Comparison of ENCODE assay signal across 9 cellular contexts in the genomic region with DNA sequence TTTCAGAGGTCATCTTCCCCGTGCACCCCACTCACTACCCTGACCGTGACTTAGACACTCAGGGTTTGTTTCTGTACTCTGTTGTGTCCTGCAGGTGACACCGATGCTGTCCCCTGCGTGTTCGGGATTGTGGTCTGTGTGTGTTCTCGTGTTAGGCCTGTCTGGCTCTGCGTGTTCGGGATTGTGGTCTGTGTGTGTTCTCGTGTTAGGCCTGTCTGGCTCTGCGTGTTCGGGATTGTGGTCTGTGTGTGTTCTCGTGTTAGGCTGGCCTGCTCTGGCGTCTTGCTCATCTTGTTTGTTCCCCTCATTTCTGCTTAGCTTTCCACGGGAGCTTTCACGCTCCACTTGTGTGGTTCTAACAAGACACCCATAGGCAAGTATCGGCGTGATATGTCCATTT. TPM values are rescaled to one million over a fixed set of nuclear protein-coding genes. Genes with fewer than 3 reads are reported as not detected.
"Had no signal": no experiment of that assay in that cellular context is flagged by ENCODE, and none has a peak within 500 bp of the region (broad histone marks: within the 10 kb centered on the region; RNA-seq: fewer than 3 reads in every experiment).

No MANE protein-coding gene starts in this region.

RNA-seq across cellular contexts. Expression of gene HGFAC, which starts 30.6 kb away (rescaled TPM):
- total RNA-seq: activated B cell treated with CpG ODN at 0.5 μM for 24 hours; activated CD4-positive, alpha-beta memory T cell treated with anti-CD3 and anti-CD28 coated beads for 36 hours; activated naive CD8-positive, alpha-beta T cell treated with anti-CD3 and anti-CD28 coated beads for 36 hours; activated T-helper 1 cell treated with anti-CD3 and anti-CD28 coated beads, Interleukin-12 subunit alpha, Interleukin-12 subunit beta, Interleukin-2, Interleukin-4 antibody, amounts not matched to agents 30 ng/mL and 10 ng/mL and 1 ng/mL, durations not matched to agents 14 hours and 24 hours and 36 hours; M059J; Peyer's patch; T-helper 1 cell treated with Interleukin-12 subunit alpha and Interleukin-12 subunit beta and Interleukin-4 antibody, amounts not matched to agents 30 ng/mL and 1 ng/mL, for 36 hours; T-helper 2 cell treated with Interferon-gamma antibody and Interleukin-4, amounts not matched to agents 100 ng/mL and 5 ng/mL, for 36 hours had no signal

RNA-seq across cellular contexts. Expression of gene DOK7, which starts 51.9 kb away (rescaled TPM):
- total RNA-seq: activated CD4-positive, alpha-beta memory T cell treated with anti-CD3 and anti-CD28 coated beads for 36 hours; activated naive CD8-positive, alpha-beta T cell treated with anti-CD3 and anti-CD28 coated beads for 36 hours; activated T-cell treated with anti-CD3 and anti-CD28 coated beads, Interleukin-2, amount 50 U/mL, for 4 hours; activated T-helper 1 cell treated with anti-CD3 and anti-CD28 coated beads, Interleukin-12 subunit alpha, Interleukin-12 subunit beta, Interleukin-2, Interleukin-4 antibody, amounts not matched to agents 30 ng/mL and 10 ng/mL and 1 ng/mL, durations not matched to agents 14 hours and 24 hours and 36 hours; T-helper 1 cell treated with Interleukin-12 subunit alpha and Interleukin-12 subunit beta and Interleukin-4 antibody, amounts not matched to agents 30 ng/mL and 1 ng/mL, for 36 hours; T-helper 2 cell treated with Interferon-gamma antibody and Interleukin-4, amounts not matched to agents 100 ng/mL and 5 ng/mL, for 36 hours had no signal
